Comparison of ENCODE assay signal across 9 cellular contexts in genomic region chr4:26074672-26075071, GRCh38.
DNase-seq lines count a peak whose midpoint lies in the region; ATAC-seq lines count a peak whose summit lies in the region.
"Had no signal": no experiment of that assay in that cellular context is flagged by ENCODE, and none has a peak within 500 bp of the region (broad histone marks: within the 10 kb centered on the region; RNA-seq: fewer than 3 reads in every experiment).

No MANE protein-coding gene starts in this region.

- H3K27ac Mint-ChIP-seq in activated CD8-positive, alpha-beta T cell treated with anti-CD3 and anti-CD28 coated beads, Interleukin-2, amount 10 ng/mL, durations not matched to agents 7 days and 5 days: peak overlapping the region; percentile 3
- H3K27ac Mint-ChIP-seq in naive thymus-derived CD4-positive, alpha-beta T cell: peak overlapping the region in 4 of 9 donors; percentile 19 to 91 (median 38)

- H3K4me1 Mint-ChIP-seq in activated CD8-positive, alpha-beta T cell treated with anti-CD3 and anti-CD28 coated beads, Interleukin-2, amount 10 ng/mL, durations not matched to agents 7 days and 5 days (ENCODE audit: low read depth): peaks cover 36% of the 10 kb centered on the region
- H3K4me1 Mint-ChIP-seq in naive thymus-derived CD4-positive, alpha-beta T cell: peaks cover 4 to 58% (median 14%) of the 10 kb centered on the region in 7 donors

- DNase-seq in Ammon's horn (ENCODE audit: low spot score): peak; percentile 51
- no peak for DNase-seq in activated CD8-positive, alpha-beta T cell treated with anti-CD3 and anti-CD28 coated beads, Interleukin-2, amount 10 ng/mL, durations not matched to agents 7 days and 5 days
- DNase-seq in naive thymus-derived CD4-positive, alpha-beta T cell: peak in 3 of 9 donors; percentile 7 to 75 (median 10)
- no peak for DNase-seq in NCI-H748 (lab: John Stamatoyannopoulos, UW; ENCODE audit: unreplicated experiment)
- DNase-seq in GM19240 (ENCODE audit: insufficient read length, low spot score): no peak
- no peak for DNase-seq in caudate nucleus (lab: John Stamatoyannopoulos, UW)
- DNase-seq: DND-41 had no signal

- no peak overlapping the region for H3K4me3 ChIP-seq in naive thymus-derived CD4-positive, alpha-beta T cell (ENCODE audit: low read length)

- H3K36me3 ChIP-seq in naive thymus-derived CD4-positive, alpha-beta T cell (ENCODE audit: control insufficient read depth in 2 of 3, insufficient read depth in 3 of 3, low read length in 3 of 3): no peaks in the 10 kb centered on the region

- POLR2A ChIA-PET in activated CD8-positive, alpha-beta T cell treated with anti-CD3 and anti-CD28 coated beads, Interleukin-2, amount 10 ng/mL, durations not matched to agents 7 days and 5 days (lab: Charles Lee): interaction anchor here (1.0 kb wide), 3 partner anchors 14 to 244 kb away, joined by 3 to 5 read pairs (median 3); no protein-coding TSS in a partner anchor
- POLR2A ChIA-PET in naive thymus-derived CD4-positive, alpha-beta T cell (lab: Charles Lee): no interaction called here

- no peaks in the 10 kb centered on the region for H3K27me3 Mint-ChIP-seq in activated CD8-positive, alpha-beta T cell treated with anti-CD3 and anti-CD28 coated beads, Interleukin-2, amount 10 ng/mL, durations not matched to agents 7 days and 5 days (ENCODE audit: low read depth)
- peaks cover 0 to 5% (median 0%) of the 10 kb centered on the region in 5 donors for H3K27me3 Mint-ChIP-seq in naive thymus-derived CD4-positive, alpha-beta T cell

- no peak overlapping the region for H3K4me3 Mint-ChIP-seq in activated CD8-positive, alpha-beta T cell treated with anti-CD3 and anti-CD28 coated beads, Interleukin-2, amount 10 ng/mL, durations not matched to agents 7 days and 5 days
- peak overlapping the region in 3 of 10 donors; percentile 1 to 52 (median 15) for H3K4me3 Mint-ChIP-seq in naive thymus-derived CD4-positive, alpha-beta T cell

- H3K9me3 ChIP-seq in naive thymus-derived CD4-positive, alpha-beta T cell (ENCODE audit: control insufficient read depth in 2 of 3, low read length in 3 of 3): no peaks in the 10 kb centered on the region

- H3K4me1 ChIP-seq in naive thymus-derived CD4-positive, alpha-beta T cell (ENCODE audit: control insufficient read depth in 2 of 2, insufficient read depth in 2 of 2, low read length in 2 of 2): peaks cover 0 to 15% of the 10 kb centered on the region in 2 donors

- intact Hi-C loops in naive thymus-derived CD4-positive, alpha-beta T cell (cut with micrococcal nuclease): loop anchor here in 1 of 2 donors (1.0 to 10.0 kb wide), 2 partner anchors 245 to 810 kb away; no protein-coding TSS in a partner anchor

- ATAC-seq in GM19395 (IDR thresholded peaks at IDR 0.05; ENCODE audit: unreplicated experiment) (peak; percentile 77), HG03378 (IDR thresholded peaks at IDR 0.05; ENCODE audit: unreplicated experiment) (peak; percentile 76)
- ATAC-seq in activated CD8-positive, alpha-beta T cell treated with anti-CD3 and anti-CD28 coated beads, Interleukin-2, amount 10 ng/mL, durations not matched to agents 7 days and 5 days: peak; percentile 11
- peak; percentile 74 for ATAC-seq in naive thymus-derived CD4-positive, alpha-beta T cell

- no peak overlapping the region for H3K27ac ChIP-seq in naive thymus-derived CD4-positive, alpha-beta T cell (ENCODE audit: low read depth, low read length)
- no peak overlapping the region for H3K27ac ChIP-seq in caudate nucleus (ENCODE audit: low read depth, low read length)

- peaks cover 29% of the 10 kb centered on the region for H3K9me3 Mint-ChIP-seq in activated CD8-positive, alpha-beta T cell treated with anti-CD3 and anti-CD28 coated beads, Interleukin-2, amount 10 ng/mL, durations not matched to agents 7 days and 5 days (ENCODE audit: insufficient read depth)
- peaks cover 0 to 25% (median 0%) of the 10 kb centered on the region in 11 donors for H3K9me3 Mint-ChIP-seq in naive thymus-derived CD4-positive, alpha-beta T cell

- H3K27me3 ChIP-seq in naive thymus-derived CD4-positive, alpha-beta T cell (ENCODE audit: control insufficient read depth in 2 of 2, insufficient read depth in 2 of 2, low read length in 2 of 2): no peaks in the 10 kb centered on the region

- peaks cover 34% of the 10 kb centered on the region for H3K36me3 Mint-ChIP-seq in activated CD8-positive, alpha-beta T cell treated with anti-CD3 and anti-CD28 coated beads, Interleukin-2, amount 10 ng/mL, durations not matched to agents 7 days and 5 days (ENCODE audit: low read depth)
- H3K36me3 Mint-ChIP-seq in naive thymus-derived CD4-positive, alpha-beta T cell: peaks cover 0 to 32% (median 0%) of the 10 kb centered on the region in 5 donors

- CTCF ChIA-PET in activated CD8-positive, alpha-beta T cell treated with anti-CD3 and anti-CD28 coated beads, Interleukin-2, amount 10 ng/mL, durations not matched to agents 7 days and 5 days (lab: Charles Lee): interaction anchor here (0.6 to 2.4 kb wide), 14 partner anchors 9 to 697 kb away, joined by 3 to 14 read pairs (median 3); no protein-coding TSS in a partner anchor
- CTCF ChIA-PET in naive thymus-derived CD4-positive, alpha-beta T cell (lab: Charles Lee): interaction anchor here (0.7 kb wide), 1 partner anchor 8 kb away, joined by 4 read pairs; no protein-coding TSS in a partner anchor

Comparison
In these comparisons a context has a peak if more than half of its experiments do, and no peak if none do; other contexts are left out.
1. ATAC-seq: peak in every context shown above with its lines; median percentile 77 in GM19395; 76 in HG03378; 74 in naive thymus-derived CD4-positive, alpha-beta T cell; 11 in activated CD8-positive, alpha-beta T cell treated with anti-CD3 and anti-CD28 coated beads, Interleukin-2, amount 10 ng/mL, durations not matched to agents 7 days and 5 days.